In the genomic region with DNA sequence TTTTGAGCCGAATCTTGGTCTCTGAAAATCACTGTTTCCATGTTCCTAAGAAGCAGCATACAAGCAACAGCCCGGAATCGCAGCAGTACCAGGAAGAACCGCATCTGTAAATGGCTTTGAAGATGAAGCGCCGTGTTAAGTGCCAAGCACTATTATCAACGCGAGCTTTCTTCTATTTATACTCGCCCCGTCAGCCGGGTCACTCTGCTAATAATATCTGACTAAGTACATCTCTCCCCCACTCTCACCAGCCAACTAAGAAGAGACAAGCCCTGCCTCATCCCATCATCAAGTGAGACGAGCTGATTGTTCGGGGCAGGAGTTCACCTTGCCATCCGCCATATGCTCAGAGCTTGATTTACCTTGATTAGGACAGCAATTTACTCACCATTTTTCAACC, we compare ENCODE assay signal across 16 cellular contexts. TPM values are rescaled to one million over a fixed set of nuclear protein-coding genes. Genes with fewer than 3 reads are reported as not detected.
DNase-seq lines count a peak whose midpoint lies in the region; ATAC-seq and TF ChIP-seq lines count a peak whose summit lies in the region.
"Had no signal": no experiment of that assay in that cellular context is flagged by ENCODE, and none has a peak within 500 bp of the region (broad histone marks: within the 10 kb centered on the region; RNA-seq: fewer than 3 reads in every experiment).

No MANE protein-coding gene starts in this region.

- H3K9ac ChIP-seq in skeletal muscle tissue (ENCODE audit: low read depth in 1 of 3, low read length in 3 of 3): peak overlapping the region; percentile 54 to 72 (median 63)
- H3K9ac ChIP-seq: BLaER1 treated with 17β-estradiol and CSF1 and Interleukin-3, amounts not matched to agents 10 nM and 100 nM; GM23248 had no signal

- peak; percentile 90 for ATAC-seq in left ventricle myocardium superior

- in situ Hi-C loops in brain microvascular endothelial cell (cut with HindIII; ENCODE audit: low pct_ligation_motif_present, low sequenced_read_pairs): no loop called here

- H3K27ac Mint-ChIP-seq in activated T-cell treated with anti-CD3 and anti-CD28 coated beads, Interleukin-2, amount 50 U/mL, for 24 hours: peak overlapping the region; percentile 81
- H3K27ac Mint-ChIP-seq in activated naive CD8-positive, alpha-beta T cell: peak overlapping the region; percentile 22

- H3K27me3 Mint-ChIP-seq in activated T-cell treated with anti-CD3 and anti-CD28 coated beads, Interleukin-2, amount 50 U/mL, for 24 hours: no peaks in the 10 kb centered on the region
- H3K27me3 Mint-ChIP-seq in activated naive CD8-positive, alpha-beta T cell: no peaks in the 10 kb centered on the region
- H3K27me3 Mint-ChIP-seq: CD8-positive, alpha-beta memory T cell had no signal

- H3K36me3 Mint-ChIP-seq in activated T-cell treated with anti-CD3 and anti-CD28 coated beads, Interleukin-2, amount 50 U/mL, for 24 hours (ENCODE audit: low read depth): peaks cover 49% of the 10 kb centered on the region
- peaks cover 12% of the 10 kb centered on the region for H3K36me3 Mint-ChIP-seq in activated naive CD8-positive, alpha-beta T cell

- H3K4me3 Mint-ChIP-seq in activated T-cell treated with anti-CD3 and anti-CD28 coated beads, Interleukin-2, amount 50 U/mL, for 24 hours: peak overlapping the region; percentile 18
- no peak overlapping the region for H3K4me3 Mint-ChIP-seq in activated naive CD8-positive, alpha-beta T cell
- H3K4me3 Mint-ChIP-seq: CD8-positive, alpha-beta memory T cell had no signal

- H3K27me3 ChIP-seq in skeletal muscle tissue (ENCODE audit: control insufficient read depth in 3 of 3, insufficient read depth in 3 of 3, low read length in 3 of 3) (no peaks in the 10 kb centered on the region), brain microvascular endothelial cell (replicated peaks) (no peaks in the 10 kb centered on the region)
- H3K27me3 ChIP-seq: BLaER1 treated with 17β-estradiol and CSF1 and Interleukin-3, amounts not matched to agents 10 nM and 100 nM had no signal

- H3K4me3 ChIP-seq in skeletal muscle tissue (ENCODE audit: low read length in 3 of 3) (peak overlapping the region; percentile 12 to 46 (median 28)), brain microvascular endothelial cell (ENCODE audit: low read depth, low read length) (no peak overlapping the region)
- H3K4me3 ChIP-seq: BLaER1 treated with 17β-estradiol and CSF1 and Interleukin-3, amounts not matched to agents 10 nM and 100 nM; GM23248; PC-9 had no signal

- TF ChIP-seq CTCF in brain microvascular endothelial cell (IDR thresholded peaks at IDR 0.05; ENCODE audit: low read depth, low read length, missing control alignments): no peak

- DNase-seq in activated T-cell treated with anti-CD3 and anti-CD28 coated beads, Interleukin-2, amount 50 U/mL, for 24 hours: no peak
- DNase-seq in activated T-cell treated with anti-CD3 and anti-CD28 coated beads for 4 hours (no peak), left ventricle myocardium superior (peak; percentile 58), globus pallidus (ENCODE audit: low spot score) (no peak), NCI-H510A (lab: John Stamatoyannopoulos, UW) (no peak), brain microvascular endothelial cell (no peak)
- DNase-seq: CD8-positive, alpha-beta memory T cell; GDM1; HCEC 1CT; NCI-H1930; NCI-H510A treated with DMSO at 0.1 percent for 48 hours; PC-9 had no signal

- H3K27ac ChIP-seq in skeletal muscle tissue (ENCODE audit: low read depth, low read length) (peak overlapping the region; percentile 85), brain microvascular endothelial cell (no peak overlapping the region)
- H3K27ac ChIP-seq: BLaER1 treated with 17β-estradiol and CSF1 and Interleukin-3, amounts not matched to agents 10 nM and 100 nM; GM23248; PC-9 had no signal

- H3K9me3 ChIP-seq in skeletal muscle tissue (ENCODE audit: control insufficient read depth in 3 of 3, low read length in 3 of 3): no peaks in the 10 kb centered on the region

- no peaks in the 10 kb centered on the region for H3K36me3 ChIP-seq in skeletal muscle tissue (ENCODE audit: control insufficient read depth in 3 of 3, insufficient read depth in 3 of 3, low read length in 3 of 3)
- H3K36me3 ChIP-seq in brain microvascular endothelial cell (replicated peaks): no peaks in the 10 kb centered on the region

- H3K9me3 Mint-ChIP-seq in activated T-cell treated with anti-CD3 and anti-CD28 coated beads, Interleukin-2, amount 50 U/mL, for 24 hours: no peaks in the 10 kb centered on the region
- H3K9me3 Mint-ChIP-seq in activated naive CD8-positive, alpha-beta T cell (ENCODE audit: low read depth): no peaks in the 10 kb centered on the region
- H3K9me3 Mint-ChIP-seq: CD8-positive, alpha-beta memory T cell had no signal

- H3K4me1 Mint-ChIP-seq in activated T-cell treated with anti-CD3 and anti-CD28 coated beads, Interleukin-2, amount 50 U/mL, for 24 hours (ENCODE audit: low read depth): peaks cover 71% of the 10 kb centered on the region
- peaks cover 63% of the 10 kb centered on the region for H3K4me1 Mint-ChIP-seq in activated naive CD8-positive, alpha-beta T cell (ENCODE audit: low read depth)

- intact Hi-C loops in left ventricle myocardium superior (cut with micrococcal nuclease): no loop called here

- H3K4me1 ChIP-seq in skeletal muscle tissue (ENCODE audit: control insufficient read depth in 3 of 3, insufficient read depth in 3 of 3, low read length in 3 of 3): peaks cover 19 to 27% (median 21%) of the 10 kb centered on the region in 3 donors

RNA-seq across cellular contexts. Expression of gene SFMBT2, which starts 13.2 kb away (rescaled TPM):
- 11.0 TPM for total RNA-seq in left ventricle myocardium superior
- total RNA-seq in skeletal muscle tissue: 12.5 TPM
